11 cellular contexts compared by ENCODE assay signal in the genomic region with DNA sequence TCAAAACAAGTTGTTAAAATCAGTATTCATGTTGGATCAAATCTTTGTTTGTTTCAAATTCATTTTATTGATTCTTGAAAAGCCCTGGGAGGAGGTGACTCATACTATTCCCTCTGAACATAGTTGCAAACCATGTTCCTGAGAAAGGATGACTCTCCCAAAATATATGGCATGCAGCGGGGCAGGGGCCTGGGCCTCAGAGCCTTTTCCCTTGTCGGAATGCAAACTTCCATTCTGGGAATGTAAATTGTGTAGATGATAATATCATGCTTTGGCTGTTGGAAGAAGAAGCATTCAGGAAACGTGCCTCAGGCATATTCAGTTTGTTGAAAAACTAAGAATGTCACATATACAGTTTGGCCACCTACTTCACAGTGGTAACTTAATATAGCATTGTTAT.
DNase-seq lines count a peak whose midpoint lies in the region; ATAC-seq and TF ChIP-seq lines count a peak whose summit lies in the region.
"Had no signal": no experiment of that assay in that cellular context is flagged by ENCODE, and none has a peak within 500 bp of the region (broad histone marks: within the 10 kb centered on the region; RNA-seq: fewer than 3 reads in every experiment).

No MANE protein-coding gene starts in this region.

- TF ChIP-seq CTCF in RWPE1 (conservative IDR thresholded peaks at IDR 0.05; ENCODE audit: low read depth) (no peak), esophagus muscularis mucosa (IDR thresholded peaks at IDR 0.05) (no peak), osteocyte (IDR thresholded peaks at IDR 0.05) (no peak), type B pancreatic cell (conservative IDR thresholded peaks at IDR 0.05) (no peak)

- CTCF ChIA-PET in RWPE1 (lab: Yijun Ruan, JAX) = interaction anchor here (0.6 kb wide), 1 partner anchor 225 kb away, joined by 3 read pairs; no protein-coding TSS in a partner anchor
- CTCF ChIA-PET in naive thymus-derived CD4-positive, alpha-beta T cell (lab: Charles Lee) = no interaction called here

- no peak overlapping the region for H3K4me3 ChIP-seq in esophagus muscularis mucosa
- no peak overlapping the region for H3K4me3 ChIP-seq in naive thymus-derived CD4-positive, alpha-beta T cell (ENCODE audit: low read length)
- H3K4me3 ChIP-seq: GM12878 had no signal

- H3K4me3 Mint-ChIP-seq in osteocyte (ENCODE audit: unreplicated experiment) = peak overlapping the region; percentile 55
- no peak overlapping the region for H3K4me3 Mint-ChIP-seq in T-helper 17 cell
- no peak overlapping the region for H3K4me3 Mint-ChIP-seq in naive thymus-derived CD4-positive, alpha-beta T cell
- no peak overlapping the region for H3K4me3 Mint-ChIP-seq in type B pancreatic cell

- H3K27ac Mint-ChIP-seq in osteocyte (ENCODE audit: unreplicated experiment) = peak overlapping the region; percentile 90
- H3K27ac Mint-ChIP-seq in T-helper 17 cell = no peak overlapping the region
- no peak overlapping the region for H3K27ac Mint-ChIP-seq in naive thymus-derived CD4-positive, alpha-beta T cell
- H3K27ac Mint-ChIP-seq in type B pancreatic cell = no peak overlapping the region
- H3K27ac Mint-ChIP-seq: activated T-helper 2 cell treated with anti-CD3 and anti-CD28 coated beads, Interferon-gamma antibody, Interleukin-2, Interleukin-4, amounts not matched to agents 10 μg/mL and 5 μg/mL and 100 μg/mL, durations not matched to agents 14 hours and 24 hours and 36 hours had no signal

- peaks cover 46% of the 10 kb centered on the region for H3K4me1 Mint-ChIP-seq in osteocyte (ENCODE audit: unreplicated experiment)
- no peaks in the 10 kb centered on the region for H3K4me1 Mint-ChIP-seq in T-helper 17 cell
- peaks cover 0 to 42% (median 6%) of the 10 kb centered on the region in 7 donors for H3K4me1 Mint-ChIP-seq in naive thymus-derived CD4-positive, alpha-beta T cell
- peaks cover 27% of the 10 kb centered on the region for H3K4me1 Mint-ChIP-seq in type B pancreatic cell (ENCODE audit: unreplicated experiment)

- no peak for ATAC-seq in T-helper 17 cell
- ATAC-seq in naive thymus-derived CD4-positive, alpha-beta T cell = no peak
- ATAC-seq: GM12878 had no signal

- H3K4me1 ChIP-seq in esophagus muscularis mucosa = peaks cover 28 to 41% (median 36%) of the 10 kb centered on the region in 4 donors
- no peaks in the 10 kb centered on the region for H3K4me1 ChIP-seq in naive thymus-derived CD4-positive, alpha-beta T cell (ENCODE audit: control insufficient read depth in 2 of 2, insufficient read depth in 2 of 2, low read length in 2 of 2)

- peaks cover 11% of the 10 kb centered on the region for H3K9me3 Mint-ChIP-seq in osteocyte (ENCODE audit: unreplicated experiment)
- H3K9me3 Mint-ChIP-seq in naive thymus-derived CD4-positive, alpha-beta T cell = peaks cover 0 to 17% (median 2%) of the 10 kb centered on the region in 11 donors
- H3K9me3 Mint-ChIP-seq in type B pancreatic cell = peaks cover 9% of the 10 kb centered on the region

- no peaks in the 10 kb centered on the region for H3K36me3 ChIP-seq in esophagus muscularis mucosa
- no peaks in the 10 kb centered on the region for H3K36me3 ChIP-seq in naive thymus-derived CD4-positive, alpha-beta T cell (ENCODE audit: control insufficient read depth in 2 of 3, insufficient read depth in 3 of 3, low read length in 3 of 3)

- intact Hi-C loops in esophagus muscularis mucosa (cut with DNase I) = no loop called here
- intact Hi-C loops in naive thymus-derived CD4-positive, alpha-beta T cell (cut with micrococcal nuclease) = no loop called here

- DNase-seq in COLO829 (ENCODE audit: low spot score) (peak; percentile 50), RWPE1 (ENCODE audit: low spot score) (peak; percentile 81), esophagus muscularis mucosa (ENCODE audit: extremely low spot score) (no peak), osteocyte (ENCODE audit: extremely low spot score, unreplicated experiment) (no peak), T-helper 17 cell (no peak), NCI-H526 (lab: John Stamatoyannopoulos, UW) (no peak), type B pancreatic cell (ENCODE audit: extremely low spot score, unreplicated experiment) (no peak)
- DNase-seq in naive thymus-derived CD4-positive, alpha-beta T cell = no peak
- DNase-seq: nucleus accumbens had no signal

- no peak for TF ChIP-seq POLR2A in esophagus muscularis mucosa (IDR thresholded peaks at IDR 0.05; ENCODE audit: low read depth)

- no peaks in the 10 kb centered on the region for H3K27me3 Mint-ChIP-seq in osteocyte (ENCODE audit: unreplicated experiment)
- H3K27me3 Mint-ChIP-seq in T-helper 17 cell = peaks cover 34% of the 10 kb centered on the region
- H3K27me3 Mint-ChIP-seq in naive thymus-derived CD4-positive, alpha-beta T cell = peaks cover 0 to 21% (median 13%) of the 10 kb centered on the region in 5 donors
- H3K27me3 Mint-ChIP-seq in type B pancreatic cell = no peaks in the 10 kb centered on the region

- H3K9me3 ChIP-seq in esophagus muscularis mucosa (no peaks in the 10 kb centered on the region), T-helper 17 cell (ENCODE audit: control insufficient read depth, low read length, poor library complexity, severe bottlenecking) (no peaks in the 10 kb centered on the region)
- H3K9me3 ChIP-seq in naive thymus-derived CD4-positive, alpha-beta T cell (ENCODE audit: control insufficient read depth in 2 of 3, low read length in 3 of 3) = no peaks in the 10 kb centered on the region

- no peak for TF ChIP-seq EP300 in esophagus muscularis mucosa (IDR thresholded peaks at IDR 0.05)

- WGBS in esophagus muscularis mucosa = 54% methylated on average over 3 of the region's 3 CpGs

- no peaks in the 10 kb centered on the region for H3K27me3 ChIP-seq in esophagus muscularis mucosa
- no peaks in the 10 kb centered on the region for H3K27me3 ChIP-seq in naive thymus-derived CD4-positive, alpha-beta T cell (ENCODE audit: control insufficient read depth in 2 of 2, insufficient read depth in 2 of 2, low read length in 2 of 2)

- no peak overlapping the region for H3K27ac ChIP-seq in RWPE1
- H3K27ac ChIP-seq in esophagus muscularis mucosa (replicated peaks in 1 of 4) = peak overlapping the region; percentile 64 to 80 (median 77)
- H3K27ac ChIP-seq in naive thymus-derived CD4-positive, alpha-beta T cell (ENCODE audit: low read depth, low read length) = no peak overlapping the region

- H3K36me3 Mint-ChIP-seq in osteocyte (ENCODE audit: unreplicated experiment) (no peaks in the 10 kb centered on the region), T-helper 17 cell (ENCODE audit: low read depth) (no peaks in the 10 kb centered on the region), type B pancreatic cell (no peaks in the 10 kb centered on the region)
- H3K36me3 Mint-ChIP-seq in naive thymus-derived CD4-positive, alpha-beta T cell = peaks cover 0 to 58% (median 4%) of the 10 kb centered on the region in 5 donors

- POLR2A ChIA-PET in RWPE1 (lab: Yijun Ruan, JAX; ENCODE audit: low non-redundant PET) = no interaction called here
- POLR2A ChIA-PET in naive thymus-derived CD4-positive, alpha-beta T cell (lab: Charles Lee) = no interaction called here

Comparison
In these comparisons a context has a peak if more than half of its experiments do, and no peak if none do; other contexts are left out.
1. DNase-seq: peak in COLO829 (single experiment) and RWPE1 (single experiment); none in esophagus muscularis mucosa (single experiment), osteocyte (single experiment), T-helper 17 cell (0 of 3), naive thymus-derived CD4-positive, alpha-beta T cell (0 of 9), NCI-H526 (0 of 2) and type B pancreatic cell (single experiment).
2. H3K27ac ChIP-seq: peak in esophagus muscularis mucosa (4 of 4); none in RWPE1 (single experiment) and naive thymus-derived CD4-positive, alpha-beta T cell (single experiment).